In the genomic region with DNA sequence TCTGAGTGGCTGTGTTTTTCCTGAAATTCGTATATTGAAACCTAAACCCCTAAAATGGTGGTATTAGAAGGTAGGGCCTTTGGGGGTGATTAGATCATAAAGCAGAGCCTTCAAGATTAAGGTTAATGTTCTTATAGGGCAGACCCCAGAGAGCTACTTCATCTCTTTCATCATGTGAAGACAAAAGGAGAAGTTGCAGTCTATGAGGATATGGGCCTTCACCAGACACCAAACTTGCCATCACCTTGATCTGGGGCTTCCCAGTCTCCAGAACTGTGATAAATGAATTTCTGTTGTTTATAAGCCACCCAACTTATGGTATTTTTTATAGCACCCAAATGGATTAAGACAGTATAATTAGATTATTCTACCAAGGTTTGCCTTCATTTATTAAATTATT, we compare ENCODE assay signal across 28 cellular contexts.
"Had no signal": no experiment of that assay in that cellular context is flagged by ENCODE, and none has a peak within 500 bp of the region (broad histone marks: within the 10 kb centered on the region; RNA-seq: fewer than 3 reads in every experiment).

No MANE protein-coding gene starts in this region.

- H3K4me1 Mint-ChIP-seq: activated naive CD4-positive, alpha-beta T cell treated with anti-CD3 and anti-CD28 coated beads, Interleukin-2, amount 50 U/mL, for 24 hours; activated naive CD8-positive, alpha-beta T cell treated with anti-CD3 and anti-CD28 coated beads, Interleukin-2, amount 50 U/mL, for 24 hours had no signal

- H3K36me3 Mint-ChIP-seq: activated naive CD4-positive, alpha-beta T cell treated with anti-CD3 and anti-CD28 coated beads, Interleukin-2, amount 50 U/mL, for 24 hours had no signal

- ATAC-seq: activated CD8-positive, alpha-beta T cell treated with anti-CD3 and anti-CD28 coated beads, Interleukin-2, amount 10 ng/mL, durations not matched to agents 7 days and 5 days; activated naive CD8-positive, alpha-beta T cell treated with anti-CD3 and anti-CD28 coated beads, Interleukin-2, amount 50 U/mL, for 24 hours; body of pancreas; Panc1; Right ventricle myocardium inferior had no signal

- H3K27me3 ChIP-seq: ascending aorta, body of pancreas, MG63 had no signal

- H3K9me3 Mint-ChIP-seq: activated naive CD4-positive, alpha-beta T cell treated with anti-CD3 and anti-CD28 coated beads, Interleukin-2, amount 50 U/mL, for 24 hours; activated naive CD8-positive, alpha-beta T cell treated with anti-CD3 and anti-CD28 coated beads, Interleukin-2, amount 50 U/mL, for 24 hours; activated T-cell treated with anti-CD3 and anti-CD28 coated beads, Interleukin-2, amount 50 U/mL, for 24 hours; activated T-helper 1 cell treated with anti-CD3 and anti-CD28 coated beads, Interleukin-12 subunit alpha, Interleukin-12 subunit beta, Interleukin-2, Interleukin-4 antibody, amounts not matched to agents 30 ng/mL and 10 ng/mL and 1 ng/mL, durations not matched to agents 14 hours and 24 hours and 36 hours had no signal

- H3K4me2 ChIP-seq: KMS-11 had no signal

- H3K9me3 ChIP-seq: ascending aorta, body of pancreas, MG63 had no signal

- H3K9ac ChIP-seq: KMS-11 had no signal

- H3K27ac Mint-ChIP-seq: activated CD8-positive, alpha-beta T cell treated with anti-CD3 and anti-CD28 coated beads, Interleukin-2, amount 10 ng/mL, durations not matched to agents 7 days and 5 days; activated naive CD4-positive, alpha-beta T cell treated with anti-CD3 and anti-CD28 coated beads, Interleukin-2, amount 50 U/mL, for 24 hours; activated naive CD8-positive, alpha-beta T cell treated with anti-CD3 and anti-CD28 coated beads, Interleukin-2, amount 50 U/mL, for 24 hours; activated T-cell treated with anti-CD3 and anti-CD28 coated beads, Interleukin-2, amount 50 U/mL, for 24 hours; activated T-helper 1 cell treated with anti-CD3 and anti-CD28 coated beads, Interleukin-12 subunit alpha, Interleukin-12 subunit beta, Interleukin-2, Interleukin-4 antibody, amounts not matched to agents 30 ng/mL and 10 ng/mL and 1 ng/mL, durations not matched to agents 14 hours and 24 hours and 36 hours had no signal

- H3K4me3 Mint-ChIP-seq: activated CD8-positive, alpha-beta T cell treated with anti-CD3 and anti-CD28 coated beads, Interleukin-2, amount 10 ng/mL, durations not matched to agents 7 days and 5 days; activated naive CD4-positive, alpha-beta T cell treated with anti-CD3 and anti-CD28 coated beads, Interleukin-2, amount 50 U/mL, for 24 hours; activated naive CD8-positive, alpha-beta T cell treated with anti-CD3 and anti-CD28 coated beads, Interleukin-2, amount 50 U/mL, for 24 hours; activated T-cell treated with anti-CD3 and anti-CD28 coated beads, Interleukin-2, amount 50 U/mL, for 24 hours; activated T-helper 1 cell treated with anti-CD3 and anti-CD28 coated beads, Interleukin-12 subunit alpha, Interleukin-12 subunit beta, Interleukin-2, Interleukin-4 antibody, amounts not matched to agents 30 ng/mL and 10 ng/mL and 1 ng/mL, durations not matched to agents 14 hours and 24 hours and 36 hours had no signal

- H3K27me3 Mint-ChIP-seq: activated naive CD4-positive, alpha-beta T cell treated with anti-CD3 and anti-CD28 coated beads, Interleukin-2, amount 50 U/mL, for 24 hours; activated naive CD8-positive, alpha-beta T cell treated with anti-CD3 and anti-CD28 coated beads, Interleukin-2, amount 50 U/mL, for 24 hours; activated T-cell treated with anti-CD3 and anti-CD28 coated beads, Interleukin-2, amount 50 U/mL, for 24 hours had no signal

- H3K27ac ChIP-seq: ascending aorta, body of pancreas, KMS-11, SK-N-MC had no signal

- H3K4me1 ChIP-seq: ascending aorta, body of pancreas had no signal

- DNase-seq: activated CD4-positive, alpha-beta T cell treated with anti-CD3 and anti-CD28 coated beads for 48 hours; activated CD4-positive, alpha-beta T cell treated with anti-CD3 and anti-CD28 coated beads, Interleukin-2, amount 50 U/mL, for 4 hours; activated CD4-positive, CD25-positive, alpha-beta regulatory T cell treated with anti-CD3 and anti-CD28 coated beads, Interleukin-2, amount 50 U/mL, for 72 hours; activated CD8-positive, alpha-beta T cell treated with anti-CD3 and anti-CD28 coated beads, Interleukin-2, amount 10 ng/mL, durations not matched to agents 7 days and 5 days; activated effector memory CD4-positive, alpha-beta T cell treated with Interleukin-2 at 50 U/mL for 16 hours; activated naive CD4-positive, alpha-beta T cell; activated naive CD8-positive, alpha-beta T cell treated with anti-CD3 and anti-CD28 coated beads, Interleukin-2, amount 50 U/mL, for 24 hours; activated T-cell treated with anti-CD3 and anti-CD28 coated beads, Interleukin-2, amount 50 U/mL, for 24 hours; amniotic stem cell; body of pancreas; central memory CD4-positive, alpha-beta T cell; MG63; NCI-H1092 treated with DMSO at 0.1 percent for 48 hours; NCI-H1417 treated with DMSO at 0.1 percent for 48 hours; NCI-H1694 treated with DMSO at 0.1 percent for 48 hours; NCI-H2081; NCI-H510A treated with DMSO at 0.1 percent for 48 hours; NCI-H69; NK-92 treated with Interleukin-12 subunit alpha and Interleukin-12 subunit beta, amount 100 ng/mL, for 24 hours; RPMI8226; T-helper 1 cell had no signal
